ENCODE assay signal across 16 cellular contexts in genomic region chr19:7265963-7266362, GRCh38. TPM values are rescaled to one million over a fixed set of nuclear protein-coding genes. Genes with fewer than 3 reads are reported as not detected.
DNase-seq lines count a peak whose midpoint lies in the region; ATAC-seq and TF ChIP-seq lines count a peak whose summit lies in the region.
"Had no signal": no experiment of that assay in that cellular context is flagged by ENCODE, and none has a peak within 500 bp of the region (broad histone marks: within the 10 kb centered on the region; RNA-seq: fewer than 3 reads in every experiment).

No MANE protein-coding gene starts in this region.

- H3K27ac ChIP-seq in OCI-LY1 (ENCODE audit: low read depth, low read length, poor library complexity, severe bottlenecking) (no peak overlapping the region), right cardiac atrium (ENCODE audit: low read length) (no peak overlapping the region), sigmoid colon (peak overlapping the region in 3 of 4 donors; percentile 71 to 86 (median 72))
- H3K27ac ChIP-seq: neural progenitor cell, SJCRH30 had no signal

- TF ChIP-seq EP300 in sigmoid colon (IDR thresholded peaks at IDR 0.05), result no peak

- H3K9me3 ChIP-seq in OCI-LY1 (ENCODE audit: low read length), result peaks cover 4% of the 10 kb centered on the region
- H3K9me3 ChIP-seq in right cardiac atrium (ENCODE audit: control insufficient read depth, low read length), result no peaks in the 10 kb centered on the region
- H3K9me3 ChIP-seq in sigmoid colon, result no peaks in the 10 kb centered on the region
- H3K9me3 ChIP-seq: SJCRH30 had no signal

- H3K4me3 ChIP-seq in OCI-LY1 (ENCODE audit: low read depth, low read length, poor library complexity, severe bottlenecking) (no peak overlapping the region), right cardiac atrium (ENCODE audit: low read length) (no peak overlapping the region), sigmoid colon (no peak overlapping the region)
- H3K4me3 ChIP-seq: neural progenitor cell, SJCRH30 had no signal

- no peak for TF ChIP-seq POLR2A in sigmoid colon (IDR thresholded peaks at IDR 0.05)

- no peak overlapping the region for H3K4me2 ChIP-seq in OCI-LY1 (ENCODE audit: low read length)
- H3K4me2 ChIP-seq: neural progenitor cell had no signal

- H3K27me3 ChIP-seq in OCI-LY1 (ENCODE audit: insufficient read depth, low read length) (no peaks in the 10 kb centered on the region), right cardiac atrium (ENCODE audit: control insufficient read depth, insufficient read depth) (no peaks in the 10 kb centered on the region), sigmoid colon (no peaks in the 10 kb centered on the region)
- H3K27me3 ChIP-seq: neural progenitor cell, SJCRH30 had no signal

- WGBS in right cardiac atrium, result 27% methylated on average over 5 of the region's 5 CpGs
- 9 to 57% methylated on average over 5 of the region's 5 CpGs for WGBS in sigmoid colon, 2 donors

- peak; percentile 22 for DNase-seq in CD1c-positive myeloid dendritic cell (ENCODE audit: extremely low spot score)
- peak in 2 of 3 donors; percentile 35 to 67 for DNase-seq in right cardiac atrium
- no peak for DNase-seq in sigmoid colon
- DNase-seq in activated CD4-positive, alpha-beta T cell treated with anti-CD3 and anti-CD28 coated beads for 1 hour, result no peak
- no peak for DNase-seq in NCI-H187 treated with DMSO at 0.1 percent for 48 hours (lab: John Stamatoyannopoulos, UW)
- no peak for DNase-seq in NCI-H2196 treated with DMSO at 0.1 percent for 48 hours (lab: John Stamatoyannopoulos, UW; ENCODE audit: unreplicated experiment)
- DNase-seq: activated CD8-positive, alpha-beta T cell treated with anti-CD3 and anti-CD28 coated beads for 36 hours; DMS79; H7; Kasumi-1; NCI-H2081 treated with DMSO at 0.1 percent for 48 hours; SJCRH30; stimulated activated naive CD8-positive, alpha-beta T cell treated with anti-CD3 and anti-CD28 coated beads, Interleukin-15, amount 100 ng/mL, for 72 hours had no signal

- H3K9me2 ChIP-seq in OCI-LY1 (ENCODE audit: low read depth, low read length), result no peaks in the 10 kb centered on the region

- no peak overlapping the region for H3K9ac ChIP-seq in OCI-LY1 (ENCODE audit: low read length)
- H3K9ac ChIP-seq: neural progenitor cell had no signal

- no peaks in the 10 kb centered on the region for H3K36me3 ChIP-seq in OCI-LY1 (ENCODE audit: insufficient read depth, low read length)
- peaks cover 6 to 17% (median 11%) of the 10 kb centered on the region in 4 donors for H3K36me3 ChIP-seq in sigmoid colon
- H3K36me3 ChIP-seq: neural progenitor cell had no signal

- H2AFZ ChIP-seq in OCI-LY1 (ENCODE audit: low read length), result peak overlapping the region; percentile 99
- H2AFZ ChIP-seq: neural progenitor cell had no signal

- H3F3A ChIP-seq in OCI-LY1 (ENCODE audit: insufficient read depth, low read length), result no peaks in the 10 kb centered on the region

- peaks cover 25% of the 10 kb centered on the region for H3K4me1 ChIP-seq in OCI-LY1 (ENCODE audit: insufficient read depth, low read length, severe bottlenecking)
- H3K4me1 ChIP-seq in right cardiac atrium (ENCODE audit: control insufficient read depth, insufficient read depth, low read length), result peaks cover 2% of the 10 kb centered on the region
- H3K4me1 ChIP-seq in sigmoid colon, result peaks cover 0 to 57% (median 47%) of the 10 kb centered on the region in 4 donors

- no peaks in the 10 kb centered on the region for H3K79me2 ChIP-seq in OCI-LY1 (ENCODE audit: insufficient read depth, low read length)

- intact Hi-C loops in right cardiac atrium (cut with DNase I) (no loop called here), sigmoid colon (cut with DNase I) (no loop called here)

- ATAC-seq in right cardiac atrium, result peak in 1 of 2 donors; percentile 19
- no peak for ATAC-seq in GM21529 (IDR thresholded peaks at IDR 0.05; ENCODE audit: unreplicated experiment)
- ATAC-seq: activated CD8-positive, alpha-beta T cell treated with anti-CD3 and anti-CD28 coated beads for 36 hours; stimulated activated naive CD8-positive, alpha-beta T cell treated with anti-CD3 and anti-CD28 coated beads, Interleukin-15, amount 100 ng/mL, for 72 hours had no signal

- no peaks in the 10 kb centered on the region for H4K20me1 ChIP-seq in OCI-LY1 (ENCODE audit: insufficient read depth, low read length)

- TF ChIP-seq CTCF in OCI-LY1 (IDR thresholded peaks at IDR 0.05; ENCODE audit: low read length), result no peak
- TF ChIP-seq CTCF in sigmoid colon (IDR thresholded peaks at IDR 0.05), result no peak

RNA-seq across cellular contexts. Expression of gene INSR, which starts 28.3 kb away (rescaled TPM):
- total RNA-seq in right cardiac atrium (10 to 100 TPM; 48.2 to 58.6 (median 55.8) TPM), sigmoid colon (10 to 100 TPM; 67.1 to 83.1 (median 80.6) TPM)
- polyA plus RNA-seq in right cardiac atrium (17.3 TPM), sigmoid colon (10 to 100 TPM in 1 of 3 donors, 1 to 10 TPM in 2; 3.0 to 18.8 (median 3.2) TPM)

Comparison
In these comparisons a context has a peak if more than half of its experiments do, and no peak if none do; other contexts are left out.
1. DNase-seq: peak in CD1c-positive myeloid dendritic cell (single experiment) and right cardiac atrium (2 of 3); none in sigmoid colon (single experiment), activated CD4-positive, alpha-beta T cell treated with anti-CD3 and anti-CD28 coated beads for 1 hour (single experiment), NCI-H187 treated with DMSO at 0.1 percent for 48 hours (single experiment) and NCI-H2196 treated with DMSO at 0.1 percent for 48 hours (single experiment).
2. H3K27ac ChIP-seq: peak in sigmoid colon (3 of 4); none in OCI-LY1 (single experiment) and right cardiac atrium (single experiment).